1 cellular context compared by ENCODE assay signal in genomic region chr3:118231578-118231977, GRCh38.
TF ChIP-seq lines count a peak whose summit lies in the region.

No MANE protein-coding gene starts in this region.

TF ChIP-seq in HepG2, 621 proteins besides CTCF, POLR2A, EP300 and RAD21 (continued from another document):
- TF ChIP-seq HNF1B (CRISPR knock-in tag; IDR thresholded peaks at IDR 0.05) (no peak), PHF21A (CRISPR knock-in tag; IDR thresholded peaks at IDR 0.05) (no peak), ZNF597 (CRISPR knock-in tag; IDR thresholded peaks at IDR 0.05) (no peak), ZNF274 (CRISPR knock-in tag; IDR thresholded peaks at IDR 0.05) (no peak)
